ENCODE assay signal across 12 cellular contexts in the genomic region with DNA sequence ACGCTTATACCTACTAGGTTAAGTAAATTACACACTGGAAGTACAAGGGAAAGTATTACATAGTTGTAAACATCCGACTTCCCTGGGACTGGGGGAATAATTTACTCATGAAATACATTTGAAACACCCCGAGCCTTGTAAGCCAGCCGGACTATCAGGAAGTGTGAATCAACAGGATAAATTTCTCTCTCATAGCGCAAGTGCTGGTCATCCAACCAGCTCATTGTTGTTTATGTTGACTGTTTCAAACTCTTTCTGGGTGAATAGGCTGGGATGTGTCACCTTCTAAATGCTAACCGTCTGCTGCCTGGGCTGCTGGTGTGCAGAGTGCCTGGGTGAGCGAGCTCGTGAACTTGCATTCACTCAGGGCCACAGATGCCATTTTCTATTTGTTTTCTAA. TPM values are rescaled to one million over a fixed set of nuclear protein-coding genes. Genes with fewer than 3 reads are reported as not detected.
DNase-seq lines count a peak whose midpoint lies in the region; ATAC-seq and TF ChIP-seq lines count a peak whose summit lies in the region.
"Had no signal": no experiment of that assay in that cellular context is flagged by ENCODE, and none has a peak within 500 bp of the region (broad histone marks: within the 10 kb centered on the region; RNA-seq: fewer than 3 reads in every experiment).

No MANE protein-coding gene starts in this region.

- BruUV-seq in Panc1 (replicated peaks; lab: Mats Ljungman, UMichigan) = no TSS peak

- TF ChIP-seq CTCF in Panc1 (IDR thresholded peaks at IDR 0.05) = no peak
- TF ChIP-seq CTCF in epithelial cell of proximal tubule (conservative IDR thresholded peaks at IDR 0.05; ENCODE audit: low read depth, low read length) = no peak
- no peak for TF ChIP-seq CTCF in osteoblast (IDR thresholded peaks at IDR 0.05; ENCODE audit: extremely low read depth, low read depth, low read length)

- H3K79me2 ChIP-seq in osteoblast (ENCODE audit: insufficient read depth, low read length) = no peaks in the 10 kb centered on the region

- H4K20me1 ChIP-seq in osteoblast (ENCODE audit: insufficient read depth, low read length) = no peaks in the 10 kb centered on the region

- H3K4me3 ChIP-seq in Panc1 (ENCODE audit: low read depth in 2 of 2, low read length in 2 of 2) = peak overlapping the region; percentile 2 to 35; a peak in 2 of 4 replicates
- no peak overlapping the region for H3K4me3 ChIP-seq in epithelial cell of proximal tubule (ENCODE audit: low read depth, low read length)
- no peak overlapping the region for H3K4me3 ChIP-seq in osteoblast (ENCODE audit: insufficient read depth, low read length)

- intact Hi-C loops in Panc1 (cut with micrococcal nuclease; ENCODE audit: unreplicated experiment) = no loop called here

- in situ Hi-C loops in Panc1 (cut with HindIII; ENCODE audit: low pct_unique_long_range_greater_than_20kb, low sequenced_read_pairs) = no loop called here

- peak; percentile 88 for DNase-seq in Daoy (ENCODE audit: low read depth)
- peak; percentile 97 for DNase-seq in Panc1 (ENCODE audit: low read depth, low spot score)
- peak; percentile 89 for DNase-seq in epithelial cell of proximal tubule (ENCODE audit: low read depth)
- DNase-seq in osteoblast (ENCODE audit: insufficient read length, low spot score, missing footprints) = peak; percentile 97
- DNase-seq in ureter (ENCODE audit: low spot score) = no peak
- no peak for DNase-seq in stimulated activated CD4-positive, alpha-beta T cell treated with anti-CD3 and anti-CD28 coated beads, Interleukin-2, amount 100 ng/mL, for 24 hours
- DNase-seq: foreskin melanocyte; stimulated activated CD8-positive, alpha-beta memory T cell treated with anti-CD3 and anti-CD28 coated beads, Interleukin-4, amount 100 ng/mL, for 48 hours; T-helper 1 cell had no signal

- no peaks in the 10 kb centered on the region; the same call in 1 of the 2 replicates for H3K36me3 ChIP-seq in Panc1 (ENCODE audit: control insufficient read depth, insufficient read depth, low read length)
- no peaks in the 10 kb centered on the region for H3K36me3 ChIP-seq in osteoblast (ENCODE audit: insufficient read depth, low read length)

- H3K4me1 ChIP-seq in Panc1 (ENCODE audit: control insufficient read depth, insufficient read depth, low read length) = peaks cover 33% of the 10 kb centered on the region
- peaks cover 31% of the 10 kb centered on the region for H3K4me1 ChIP-seq in osteoblast (ENCODE audit: insufficient read depth, low read length)

- peak overlapping the region; percentile 91 for H3K27ac ChIP-seq in Panc1 (ENCODE audit: low read length)
- peak overlapping the region; percentile 49 for H3K27ac ChIP-seq in osteoblast (ENCODE audit: low read depth, low read length)

- H3K9me3 ChIP-seq in Panc1 (ENCODE audit: control insufficient read depth, insufficient read depth, low read depth, low read length) (no peaks in the 10 kb centered on the region), osteoblast (ENCODE audit: low read depth, low read length) (no peaks in the 10 kb centered on the region)

- H3K4me2 ChIP-seq in osteoblast (ENCODE audit: insufficient read depth, low read length) = peak overlapping the region; percentile 67

- peak overlapping the region; percentile 20 for H2AFZ ChIP-seq in osteoblast (ENCODE audit: low read length)

- POLR2A ChIA-PET in Panc1 (lab: Charles Lee) = no interaction called here

- ATAC-seq in Panc1 (peak; percentile 43), GM21515 (IDR thresholded peaks at IDR 0.05; ENCODE audit: unreplicated experiment) (no peak), GM19328 (IDR thresholded peaks at IDR 0.05; ENCODE audit: unreplicated experiment) (no peak)

- CTCF ChIA-PET in Panc1 (lab: Charles Lee) = no interaction called here

- H3K27me3 ChIP-seq in Panc1 (ENCODE audit: control insufficient read depth, insufficient read depth, low read length) = no peaks in the 10 kb centered on the region
- no peaks in the 10 kb centered on the region for H3K27me3 ChIP-seq in osteoblast (ENCODE audit: insufficient read depth, low read length)

RNA-seq across cellular contexts. Expression of gene BMP6, which starts 5.0 kb away (rescaled TPM):
- 0.34 and 0.80 TPM in 2 replicates for total RNA-seq in Daoy (2014; rRNA removed; shearing (Covaris generic))
- total RNA-seq in Panc1 (2021; ENCODE audit: unreplicated experiment) (13.6 TPM), epithelial cell of proximal tubule (0.29 and 1.3 TPM in 2 replicates), osteoblast (0.59 and 0.72 TPM in 2 replicates), ureter (1.8 TPM)
- polyA plus RNA-seq in Panc1 (2012; ENCODE audit: insufficient read length) = 12.0 TPM
- total RNA-seq: activated CD8-positive, alpha-beta memory T cell treated with anti-CD3 and anti-CD28 coated beads for 36 hours had no signal

Comparison
In these comparisons a context has a peak if more than half of its experiments do, and no peak if none do; other contexts are left out.
1. DNase-seq: peak in Daoy (single experiment), Panc1 (single experiment), epithelial cell of proximal tubule (single experiment) and osteoblast (single experiment); none in ureter (single experiment) and stimulated activated CD4-positive, alpha-beta T cell treated with anti-CD3 and anti-CD28 coated beads, Interleukin-2, amount 100 ng/mL, for 24 hours (0 of 2).
2. H3K4me3 ChIP-seq: peak in Panc1 (2 of 2); none in epithelial cell of proximal tubule (single experiment) and osteoblast (single experiment).